In the genomic region with DNA sequence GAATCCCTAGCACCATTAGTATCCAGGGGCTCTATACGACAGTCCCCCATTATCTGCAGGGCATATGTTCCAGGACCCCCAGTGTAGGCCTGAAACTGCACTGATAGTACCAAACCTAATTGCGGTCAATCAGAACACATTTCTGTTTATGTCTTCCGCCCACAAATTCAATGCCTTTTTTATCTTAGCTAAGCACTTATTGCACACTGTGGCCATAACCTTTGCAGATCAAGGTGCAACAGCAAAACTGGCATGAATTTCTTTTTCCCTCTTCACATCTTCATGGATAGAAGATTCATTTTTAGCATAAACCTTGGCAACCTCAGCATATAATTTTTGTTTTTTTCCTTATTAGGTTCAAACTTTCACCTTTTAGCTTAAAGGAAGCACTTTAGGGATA, we compare ENCODE assay signal across 24 cellular contexts.
"Had no signal": no experiment of that assay in that cellular context is flagged by ENCODE, and none has a peak within 500 bp of the region (broad histone marks: within the 10 kb centered on the region; RNA-seq: fewer than 3 reads in every experiment).

No MANE protein-coding gene starts in this region.

- H3K4me1 ChIP-seq: gastrocnemius medialis, heart right ventricle, left lung, parathyroid adenoma had no signal

- H3K27me3 ChIP-seq: dorsolateral prefrontal cortex, gastrocnemius medialis, heart right ventricle, left lung, neural progenitor cell, thyroid gland had no signal

- H3K36me3 ChIP-seq: gastrocnemius medialis, heart right ventricle, left lung, neural progenitor cell, thyroid gland had no signal

- H2AFZ ChIP-seq: neural progenitor cell, parathyroid adenoma had no signal

- H3K27me3 Mint-ChIP-seq: naive B cell, type B pancreatic cell had no signal

- H3K79me2 ChIP-seq: parathyroid adenoma had no signal

- H3K9me3 ChIP-seq: gastrocnemius medialis, heart right ventricle, left lung, mucosa of descending colon, thyroid gland had no signal

- H3K9me3 Mint-ChIP-seq: mesothelial cell of epicardium, naive B cell, nephron, neural progenitor cell, type B pancreatic cell had no signal

- H3K4me2 ChIP-seq: neural progenitor cell had no signal

- H3K4me3 ChIP-seq: gastrocnemius medialis, heart right ventricle, left lung, mucosa of descending colon, neural progenitor cell, thyroid gland had no signal

- H3K36me3 Mint-ChIP-seq: mesothelial cell of epicardium; naive B cell; neural progenitor cell; stimulated activated effector memory CD8-positive, alpha-beta T cell treated with anti-CD3 and anti-CD28 coated beads, Interleukin-12 subunit alpha, Interleukin-12 subunit beta, amount 100 ng/mL, for 72 hours; type B pancreatic cell had no signal

- H3K4me1 Mint-ChIP-seq: mesothelial cell of epicardium; neural progenitor cell; stimulated activated effector memory CD8-positive, alpha-beta T cell treated with anti-CD3 and anti-CD28 coated beads, Interleukin-12 subunit alpha, Interleukin-12 subunit beta, amount 100 ng/mL, for 72 hours had no signal

- H3K27ac ChIP-seq: gastrocnemius medialis, heart right ventricle, left lung, neural progenitor cell, parathyroid adenoma had no signal

- H3K27ac Mint-ChIP-seq: mesothelial cell of epicardium; neural progenitor cell; progenitor cell of endocrine pancreas; stimulated activated effector memory CD8-positive, alpha-beta T cell treated with anti-CD3 and anti-CD28 coated beads, Interleukin-12 subunit alpha, Interleukin-12 subunit beta, amount 100 ng/mL, for 72 hours; type B pancreatic cell had no signal

- H3K4me3 Mint-ChIP-seq: mesothelial cell of epicardium; nephron; neural progenitor cell; stimulated activated effector memory CD8-positive, alpha-beta T cell treated with anti-CD3 and anti-CD28 coated beads, Interleukin-12 subunit alpha, Interleukin-12 subunit beta, amount 100 ng/mL, for 72 hours; type B pancreatic cell had no signal

- DNase-seq: effector CD4-positive, alpha-beta T cell; gastrocnemius medialis; glutamatergic neuron; heart right ventricle; hippocampal formation; left cardiac atrium; left lung; mesenchymal stem cell; mucosa of descending colon; naive B cell; stimulated activated CD4-positive, alpha-beta T cell treated with anti-CD3 and anti-CD28 coated beads, Interleukin-2, amount 100 ng/mL, for 24 hours; stimulated activated CD4-positive, alpha-beta T cell treated with anti-CD3 and anti-CD28 coated beads, Interleukin-4, amount 100 ng/mL, for 24 hours; stimulated activated naive CD4-positive, alpha-beta T cell treated with Interleukin-2 at 50 U/mL for 16 hours; thyroid gland had no signal

- FAIRE-seq: colon, islet of Langerhans had no signal

- H3K9ac ChIP-seq: neural progenitor cell, parathyroid adenoma had no signal

- ATAC-seq: left lung; mucosa of descending colon; stimulated activated effector memory CD8-positive, alpha-beta T cell treated with anti-CD3 and anti-CD28 coated beads, Interleukin-12 subunit alpha, Interleukin-12 subunit beta, amount 100 ng/mL, for 72 hours had no signal
